In the genomic region with DNA sequence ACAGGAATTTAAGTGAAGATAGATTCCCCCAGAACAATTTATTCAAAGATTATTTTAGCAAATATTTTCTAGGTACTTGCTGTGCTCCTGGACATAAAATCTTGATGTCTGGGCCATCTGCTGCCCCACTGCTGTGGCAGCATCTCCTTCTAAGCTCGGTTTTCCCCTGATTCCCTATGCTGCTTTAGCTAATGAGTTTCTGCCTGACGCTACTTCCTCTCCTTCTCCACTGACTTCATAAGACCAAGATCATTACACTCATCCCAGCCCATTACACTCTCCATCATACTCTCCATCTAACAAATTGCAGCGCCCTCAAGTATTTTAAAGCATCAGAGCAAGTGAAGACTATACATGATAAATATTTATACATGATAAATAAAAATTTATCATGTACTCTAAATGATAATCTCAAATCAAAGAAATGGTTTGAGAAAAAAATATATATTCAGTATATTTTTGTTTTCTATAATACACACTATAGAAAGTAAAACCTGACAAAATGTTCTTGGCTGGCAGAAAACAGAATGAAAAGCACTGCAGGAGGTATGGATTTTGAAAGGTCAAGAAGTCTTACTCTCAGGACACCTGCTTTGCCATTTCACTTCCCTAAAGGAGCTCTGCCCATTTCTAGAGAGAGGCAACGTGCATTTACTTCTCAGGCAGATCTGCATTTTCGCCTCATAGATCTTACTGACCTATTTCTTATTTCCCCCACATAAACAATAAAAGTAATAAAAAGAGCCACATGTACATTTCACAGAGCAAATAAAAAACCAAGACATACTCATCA, we compare ENCODE assay signal across 17 cellular contexts.
DNase-seq lines count a peak whose midpoint lies in the region; ATAC-seq and TF ChIP-seq lines count a peak whose summit lies in the region.
"Had no signal": no experiment of that assay in that cellular context is flagged by ENCODE, and none has a peak within 500 bp of the region (broad histone marks: within the 10 kb centered on the region; RNA-seq: fewer than 3 reads in every experiment).

No MANE protein-coding gene starts in this region.

- DNase-seq in NCI-H526 (lab: John Stamatoyannopoulos, UW) (no peak), middle frontal gyrus (ENCODE audit: extremely low spot score, low spot score) (no peak), NCI-H1105 (lab: John Stamatoyannopoulos, UW) (no peak), BE2C (no peak)
- DNase-seq: activated gamma-delta T cell treated with Interleukin-2 at 50 U/mL for 16 hours; dorsolateral prefrontal cortex; IMR-90; left ventricle myocardium superior; naive thymus-derived CD8-positive, alpha-beta T cell; NCI-H1092; NCI-H345; retina; SK-N-SH had no signal

- no peaks in the 10 kb centered on the region for H3K4me1 ChIP-seq in BE2C

- no peak overlapping the region for H3K4me3 ChIP-seq in BE2C (ENCODE audit: low read depth, low read length)
- H3K4me3 ChIP-seq: dorsolateral prefrontal cortex had no signal

- no peaks in the 10 kb centered on the region for H3K27me3 ChIP-seq in BE2C
- H3K27me3 ChIP-seq: dorsolateral prefrontal cortex had no signal

- no peaks in the 10 kb centered on the region for H3K9me3 ChIP-seq in BE2C
- H3K9me3 ChIP-seq: SK-N-SH had no signal

- TF ChIP-seq CTCF in BE2C (IDR thresholded peaks at IDR 0.05; ENCODE audit: low read depth, low read length) = no peak

- ATAC-seq in GM18517 (IDR thresholded peaks at IDR 0.05; ENCODE audit: unreplicated experiment) (peak; percentile 80), GM21360 (IDR thresholded peaks at IDR 0.05; ENCODE audit: unreplicated experiment) (peak; percentile 62), HG02798 (IDR thresholded peaks at IDR 0.05; ENCODE audit: poor library complexity, unreplicated experiment) (peak; percentile 86), HG03521 (IDR thresholded peaks at IDR 0.05; ENCODE audit: unreplicated experiment) (peak; percentile 47)
- ATAC-seq: left ventricle myocardium superior; naive thymus-derived CD8-positive, alpha-beta T cell had no signal

- no peaks in the 10 kb centered on the region for H3K36me3 ChIP-seq in BE2C
